In genomic region chr10:423167-423566, GRCh38 we compare ENCODE assay signal across 17 cellular contexts.
A peak's percentile ranks its signal among the peaks of the same experiment; 100 is the strongest.
DNase-seq lines count a peak whose midpoint lies in the region; ATAC-seq lines count a peak whose summit lies in the region.
"Had no signal": no experiment of that assay in that cellular context is flagged by ENCODE, and none has a peak within 500 bp of the region (broad histone marks: within the 10 kb centered on the region; RNA-seq: fewer than 3 reads in every experiment).

No MANE protein-coding gene starts in this region.

- ATAC-seq in HG03457 (IDR thresholded peaks at IDR 0.05; ENCODE audit: unreplicated experiment): no peak
- ATAC-seq: CD8-positive, alpha-beta T cell; GM12878; GM23338; HCT116 had no signal

- no peaks in the 10 kb centered on the region for H3K9me3 ChIP-seq in MG63
- H3K9me3 ChIP-seq: BLaER1, Caco-2 had no signal

- H3K27me3 ChIP-seq in MG63: no peaks in the 10 kb centered on the region
- H3K27me3 ChIP-seq: BLaER1 had no signal

- no peak overlapping the region for H3K4me3 ChIP-seq in MG63
- H3K4me3 ChIP-seq: BLaER1, GM12878, GM23338 had no signal

- peak; percentile 31 for DNase-seq in globus pallidus (ENCODE audit: low spot score)
- DNase-seq in midbrain (lab: John Stamatoyannopoulos, UW): peak; percentile 32
- peak; percentile 10 for DNase-seq in putamen (ENCODE audit: low spot score)
- DNase-seq in MG63: no peak
- DNase-seq in HuH-7.5 (ENCODE audit: low spot score): no peak
- DNase-seq: Caco-2; CD4-positive, CD25-positive, alpha-beta regulatory T cell; CD8-positive, alpha-beta T cell; DMS153; EL; GDM1; H9 had no signal

- H3K36me3 ChIP-seq in MG63: no peaks in the 10 kb centered on the region

Comparison
In these comparisons a context has a peak if more than half of its experiments do, and no peak if none do; other contexts are left out.
1. DNase-seq: peak in globus pallidus (single experiment), midbrain (single experiment) and putamen (single experiment); none in MG63 (single experiment) and HuH-7.5 (single experiment).